ENCODE assay signal across 9 cellular contexts in the genomic region with DNA sequence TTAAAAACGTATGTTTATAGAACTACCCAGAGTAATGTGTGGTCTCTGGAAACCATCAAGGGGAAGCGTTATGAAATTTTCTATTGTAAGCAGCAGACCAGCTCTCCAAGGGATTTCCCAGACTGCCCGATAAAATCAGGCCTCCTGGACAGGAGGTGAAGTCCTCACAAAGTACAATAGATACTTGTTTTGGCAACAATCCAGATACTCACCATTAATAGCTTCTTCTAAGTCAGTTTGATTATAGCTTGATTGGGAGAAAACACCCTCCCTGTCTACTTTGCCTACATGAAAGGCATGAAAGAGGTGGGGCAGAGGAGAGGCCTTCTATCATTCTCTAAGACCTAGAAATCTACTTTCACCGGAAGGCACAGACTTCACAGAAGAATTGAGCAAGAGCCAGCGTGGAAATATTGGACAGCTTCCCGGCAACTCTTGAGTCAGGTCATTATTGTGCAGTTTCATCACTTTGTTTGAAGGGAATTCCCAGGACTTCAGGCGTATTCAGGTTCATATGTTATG.
DNase-seq lines count a peak whose midpoint lies in the region; ATAC-seq lines count a peak whose summit lies in the region.
"Had no signal": no experiment of that assay in that cellular context is flagged by ENCODE, and none has a peak within 500 bp of the region (broad histone marks: within the 10 kb centered on the region; RNA-seq: fewer than 3 reads in every experiment).

No MANE protein-coding gene starts in this region.

- peaks cover 12 to 31% (median 22%) of the 10 kb centered on the region in 7 donors for H3K4me1 Mint-ChIP-seq in naive thymus-derived CD4-positive, alpha-beta T cell

- peak; percentile 19 for ATAC-seq in naive thymus-derived CD4-positive, alpha-beta T cell
- ATAC-seq in GM21717 (IDR thresholded peaks at IDR 0.05; ENCODE audit: unreplicated experiment), result no peak

- DNase-seq in AG20443 (ENCODE audit: low spot score) (peak; percentile 84), NCI-H2196 treated with DMSO at 0.1 percent for 48 hours (lab: John Stamatoyannopoulos, UW; ENCODE audit: unreplicated experiment) (peak; percentile 28), dermis microvascular lymphatic vessel endothelial cell (ENCODE audit: low read depth in 2 of 2) (peak; percentile 89 to 96), posterior cingulate gyrus (no peak), G401 (ENCODE audit: low spot score) (no peak), NCI-H1694 (lab: John Stamatoyannopoulos, UW) (no peak)
- DNase-seq in naive thymus-derived CD4-positive, alpha-beta T cell, result no peak
- DNase-seq: NK-92 treated with Interleukin-12 subunit alpha and Interleukin-12 subunit beta, amount 100 ng/mL, for 24 hours had no signal

- POLR2A ChIA-PET in naive thymus-derived CD4-positive, alpha-beta T cell (lab: Charles Lee), result interaction anchor here (1.6 kb wide), 1 partner anchor 12 kb away, joined by 4 read pairs; no protein-coding TSS in a partner anchor

- H3K27ac Mint-ChIP-seq in naive thymus-derived CD4-positive, alpha-beta T cell, result peak overlapping the region in 1 of 9 donors; percentile 30

- no peaks in the 10 kb centered on the region for H3K9me3 Mint-ChIP-seq in naive thymus-derived CD4-positive, alpha-beta T cell

- H3K27ac ChIP-seq in naive thymus-derived CD4-positive, alpha-beta T cell (ENCODE audit: low read depth, low read length), result no peak overlapping the region

- H3K36me3 ChIP-seq in naive thymus-derived CD4-positive, alpha-beta T cell (ENCODE audit: control insufficient read depth in 2 of 3, insufficient read depth in 3 of 3, low read length in 3 of 3), result no peaks in the 10 kb centered on the region

- no peak overlapping the region for H3K4me3 ChIP-seq in naive thymus-derived CD4-positive, alpha-beta T cell (ENCODE audit: low read length)

- no peaks in the 10 kb centered on the region for H3K27me3 Mint-ChIP-seq in naive thymus-derived CD4-positive, alpha-beta T cell

- no peaks in the 10 kb centered on the region for H3K27me3 ChIP-seq in naive thymus-derived CD4-positive, alpha-beta T cell (ENCODE audit: control insufficient read depth in 2 of 2, insufficient read depth in 2 of 2, low read length in 2 of 2)

- peaks cover 0 to 6% of the 10 kb centered on the region in 2 donors for H3K4me1 ChIP-seq in naive thymus-derived CD4-positive, alpha-beta T cell (ENCODE audit: control insufficient read depth in 2 of 2, insufficient read depth in 2 of 2, low read length in 2 of 2)

- intact Hi-C loops in naive thymus-derived CD4-positive, alpha-beta T cell (cut with micrococcal nuclease), result loop anchor here in 1 of 2 donors (5.0 kb wide), 1 partner anchor 235 kb away; a partner anchor contains a TSS
- intact Hi-C loops in posterior cingulate gyrus (cut with DNase I), result no loop called here

- H3K36me3 Mint-ChIP-seq in naive thymus-derived CD4-positive, alpha-beta T cell, result no peaks in the 10 kb centered on the region

- H3K9me3 ChIP-seq in naive thymus-derived CD4-positive, alpha-beta T cell (ENCODE audit: control insufficient read depth in 2 of 3, low read length in 3 of 3), result no peaks in the 10 kb centered on the region

- no peak overlapping the region for H3K4me3 Mint-ChIP-seq in naive thymus-derived CD4-positive, alpha-beta T cell

- CTCF ChIA-PET in naive thymus-derived CD4-positive, alpha-beta T cell (lab: Charles Lee), result interaction anchor here (0.8 to 2.4 kb wide), 3 partner anchors 10 to 65 kb away, joined by 3 to 9 read pairs (median 8); no protein-coding TSS in a partner anchor

- in situ Hi-C loops in G401 (cut with HindIII; ENCODE audit: low sequenced_read_pairs), result no loop called here

Comparison
In these comparisons a context has a peak if more than half of its experiments do, and no peak if none do; other contexts are left out.
1. DNase-seq: peak in AG20443 (single experiment), NCI-H2196 treated with DMSO at 0.1 percent for 48 hours (single experiment) and dermis microvascular lymphatic vessel endothelial cell (2 of 2); none in naive thymus-derived CD4-positive, alpha-beta T cell (0 of 9), posterior cingulate gyrus (0 of 10), G401 (single experiment) and NCI-H1694 (single experiment).